ENCODE assay signal across 24 cellular contexts in the genomic region with DNA sequence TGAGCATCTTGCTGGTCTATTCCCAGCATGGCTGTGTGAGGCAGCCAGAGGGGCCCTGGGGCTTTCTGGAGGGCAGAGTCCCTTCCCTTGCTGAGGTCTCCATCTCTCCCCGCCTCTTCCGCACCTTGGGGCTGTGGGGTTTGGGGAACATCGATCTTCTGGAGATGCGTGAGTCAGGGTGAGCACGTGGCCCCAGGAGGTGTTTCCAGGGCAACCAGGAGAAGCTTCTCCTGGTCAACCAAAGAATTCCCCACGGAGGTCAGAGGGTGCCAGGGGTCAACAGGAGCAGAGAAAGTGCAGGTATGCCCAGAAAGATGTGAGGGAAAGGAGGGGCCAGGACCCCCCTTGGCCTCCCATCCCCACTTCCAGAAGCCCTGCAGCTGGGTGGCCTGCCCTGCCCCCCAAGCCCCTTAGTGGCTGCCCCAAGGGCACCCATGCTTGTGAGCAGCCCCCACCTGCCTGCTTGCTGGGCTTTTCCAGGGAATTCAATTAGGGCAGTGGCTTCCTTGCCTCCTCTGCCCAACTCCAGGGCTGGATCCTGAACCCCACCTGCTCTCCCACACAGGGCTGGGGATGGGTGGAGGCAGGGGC. TPM values are rescaled to one million over a fixed set of nuclear protein-coding genes. Genes with fewer than 3 reads are reported as not detected.
DNase-seq lines count a peak whose midpoint lies in the region; ATAC-seq and TF ChIP-seq lines count a peak whose summit lies in the region.
"Had no signal": no experiment of that assay in that cellular context is flagged by ENCODE, and none has a peak within 500 bp of the region (broad histone marks: within the 10 kb centered on the region; RNA-seq: fewer than 3 reads in every experiment).

No MANE protein-coding gene starts in this region.

- H3K4me3 ChIP-seq in mucosa of descending colon (no peak overlapping the region), stomach (no peak overlapping the region)
- H3K4me3 ChIP-seq: adrenal gland, upper lobe of right lung had no signal

- peaks cover 18% of the 10 kb centered on the region for H3K4me1 ChIP-seq in mucosa of descending colon (ENCODE audit: low read depth)
- peaks cover 14 to 26% (median 17%) of the 10 kb centered on the region in 4 donors for H3K4me1 ChIP-seq in stomach
- H3K4me1 ChIP-seq: adrenal gland, upper lobe of right lung had no signal

- TF ChIP-seq POLR2A in stomach (IDR thresholded peaks at IDR 0.05), result no peak

- no peak overlapping the region for H3K27ac ChIP-seq in stomach
- H3K27ac ChIP-seq: adrenal gland, brain microvascular endothelial cell, RWPE1, upper lobe of right lung had no signal

- intact Hi-C loops in mucosa of descending colon (cut with DNase I, micrococcal nuclease) (no loop called here), stomach (cut with DNase I; ENCODE audit: low total_unique reads) (no loop called here)

- no peaks in the 10 kb centered on the region for H3K27me3 Mint-ChIP-seq in activated naive CD4-positive, alpha-beta T cell treated with anti-CD3 and anti-CD28 coated beads, Interleukin-2, amount 10 ng/mL, durations not matched to agents 7 days and 5 days
- H3K27me3 Mint-ChIP-seq in chondrocyte (ENCODE audit: low read depth), result no peaks in the 10 kb centered on the region

- no peaks in the 10 kb centered on the region for H3K36me3 Mint-ChIP-seq in activated naive CD4-positive, alpha-beta T cell treated with anti-CD3 and anti-CD28 coated beads, Interleukin-2, amount 10 ng/mL, durations not matched to agents 7 days and 5 days
- H3K36me3 Mint-ChIP-seq in chondrocyte (ENCODE audit: low read depth), result no peaks in the 10 kb centered on the region

- no peak overlapping the region for H3K4me3 Mint-ChIP-seq in activated naive CD4-positive, alpha-beta T cell treated with anti-CD3 and anti-CD28 coated beads, Interleukin-2, amount 10 ng/mL, durations not matched to agents 7 days and 5 days
- no peak overlapping the region for H3K4me3 Mint-ChIP-seq in chondrocyte (ENCODE audit: unreplicated experiment)

- no peak for TF ChIP-seq EP300 in stomach (IDR thresholded peaks at IDR 0.05)

- no peaks in the 10 kb centered on the region for H3K9me3 Mint-ChIP-seq in activated naive CD4-positive, alpha-beta T cell treated with anti-CD3 and anti-CD28 coated beads, Interleukin-2, amount 10 ng/mL, durations not matched to agents 7 days and 5 days
- no peaks in the 10 kb centered on the region for H3K9me3 Mint-ChIP-seq in chondrocyte (ENCODE audit: low read depth)
- H3K9me3 Mint-ChIP-seq: activated T-helper 2 cell treated with anti-CD3 and anti-CD28 coated beads, Interferon-gamma antibody, Interleukin-2, Interleukin-4, amounts not matched to agents 10 μg/mL and 5 μg/mL and 100 μg/mL, durations not matched to agents 14 hours and 24 hours and 36 hours had no signal

- TF ChIP-seq CTCF in chondrocyte (IDR thresholded peaks at IDR 0.05) (no peak), mucosa of descending colon (IDR thresholded peaks at IDR 0.05) (no peak), stomach (IDR thresholded peaks at IDR 0.05) (no peak)

- ATAC-seq in mucosa of descending colon, result no peak
- ATAC-seq: upper lobe of right lung had no signal

- CTCF ChIA-PET in activated naive CD4-positive, alpha-beta T cell treated with anti-CD3 and anti-CD28 coated beads, Interleukin-2, amount 10 ng/mL, durations not matched to agents 7 days and 5 days (lab: Charles Lee), result no interaction called here

- no peaks in the 10 kb centered on the region for H3K4me1 Mint-ChIP-seq in activated naive CD4-positive, alpha-beta T cell treated with anti-CD3 and anti-CD28 coated beads, Interleukin-2, amount 10 ng/mL, durations not matched to agents 7 days and 5 days
- H3K4me1 Mint-ChIP-seq in chondrocyte (ENCODE audit: low read depth), result no peaks in the 10 kb centered on the region

- WGBS in stomach, 5 donors, result 69 to 86% (median 73%) methylated on average over 6 of the region's 6 CpGs

- no peak overlapping the region for H3K27ac Mint-ChIP-seq in activated naive CD4-positive, alpha-beta T cell treated with anti-CD3 and anti-CD28 coated beads, Interleukin-2, amount 10 ng/mL, durations not matched to agents 7 days and 5 days
- no peak overlapping the region for H3K27ac Mint-ChIP-seq in chondrocyte (ENCODE audit: unreplicated experiment)
- H3K27ac Mint-ChIP-seq: activated T-helper 2 cell treated with anti-CD3 and anti-CD28 coated beads, Interferon-gamma antibody, Interleukin-2, Interleukin-4, amounts not matched to agents 10 μg/mL and 5 μg/mL and 100 μg/mL, durations not matched to agents 14 hours and 24 hours and 36 hours had no signal

- H3K36me3 ChIP-seq in mucosa of descending colon (ENCODE audit: low read depth) (no peaks in the 10 kb centered on the region), stomach (no peaks in the 10 kb centered on the region)
- H3K36me3 ChIP-seq: adrenal gland, brain microvascular endothelial cell, upper lobe of right lung had no signal

- DNase-seq in activated naive CD4-positive, alpha-beta T cell treated with anti-CD3 and anti-CD28 coated beads, Interleukin-2, amount 10 ng/mL, durations not matched to agents 7 days and 5 days, result peak; percentile 5
- no peak for DNase-seq in activated naive CD4-positive, alpha-beta T cell treated with anti-CD3 and anti-CD28 coated beads, Interleukin-2, amount 50 U/mL, for 16 hours
- DNase-seq in chondrocyte (ENCODE audit: low spot score), result peak; percentile 66
- DNase-seq in mucosa of descending colon, result peak; percentile 0 to 42 (median 16)
- DNase-seq in stomach, result peak; percentile 16
- no peak for DNase-seq in DMS53 (lab: John Stamatoyannopoulos, UW)
- DNase-seq in NCI-H345 (lab: John Stamatoyannopoulos, UW), result no peak
- no peak for DNase-seq in HK-2 (ENCODE audit: unreplicated experiment)
- DNase-seq: ACHN; activated CD4-positive, CD25-positive, alpha-beta regulatory T cell; brain microvascular endothelial cell; C1 segment of cervical spinal cord; dermis blood vessel endothelial cell; NCI-H1092 treated with DMSO at 0.1 percent for 48 hours; NCI-H1930; NCI-H2227 treated with DMSO at 0.1 percent for 48 hours; NCI-H774; stimulated activated CD4-positive, alpha-beta T cell treated with anti-CD3 and anti-CD28 coated beads, Interleukin-12 subunit alpha, Interleukin-12 subunit beta, amount 100 ng/mL, for 4 hours; stimulated activated CD4-positive, alpha-beta T cell treated with anti-CD3 and anti-CD28 coated beads, Interleukin-4, amount 100 ng/mL, for 4 hours had no signal

- H3K9me3 ChIP-seq in mucosa of descending colon (no peaks in the 10 kb centered on the region), stomach (no peaks in the 10 kb centered on the region)
- H3K9me3 ChIP-seq: adrenal gland, upper lobe of right lung had no signal

- H3K27me3 ChIP-seq in stomach, result no peaks in the 10 kb centered on the region
- H3K27me3 ChIP-seq: adrenal gland, brain microvascular endothelial cell, upper lobe of right lung had no signal

RNA-seq across cellular contexts. Expression of a gene that starts 2.8 kb away (rescaled TPM):
- total RNA-seq in chondrocyte (1.5 to 1.7 TPM (median 1.7 TPM) in 3 replicates), mucosa of descending colon (10 to 100 TPM; 24.4 to 44.0 (median 35.8) TPM), stomach (100 to 1,000 TPM in 1 of 5 donors, 10 to 100 TPM in 4; 18.4 to 370 (median 62.2) TPM)
- polyA plus RNA-seq in stomach, result 10 to 100 TPM in 2 of 3 donors, 1 to 10 TPM in 1; 6.0 to 22.3 (median 14.5) TPM

RNA-seq across cellular contexts. Expression of a gene that starts 25.7 kb away (rescaled TPM):
- total RNA-seq in chondrocyte, result 3.1 to 6.0 TPM (median 5.9 TPM) in 3 replicates
- 10 to 100 TPM in 1 of 3 donors, 1 to 10 TPM in 2; 3.0 to 12.5 (median 4.1) TPM for total RNA-seq in mucosa of descending colon
- total RNA-seq in stomach, result 1 to 10 TPM in 3 of 5 donors, not detected in 2; 1.3 to 2.4 (median 1.6) TPM
- polyA plus RNA-seq in stomach, result 1 to 10 TPM; 3.1 to 4.4 (median 3.9) TPM
- total RNA-seq: activated CD8-positive, alpha-beta memory T cell treated with anti-CD3 and anti-CD28 coated beads for 36 hours had no signal

Comparison
In these comparisons a context has a peak if more than half of its experiments do, and no peak if none do; other contexts are left out.
1. DNase-seq: peak in activated naive CD4-positive, alpha-beta T cell treated with anti-CD3 and anti-CD28 coated beads, Interleukin-2, amount 10 ng/mL, durations not matched to agents 7 days and 5 days (single experiment), chondrocyte (single experiment), mucosa of descending colon (3 of 3) and stomach (single experiment); none in activated naive CD4-positive, alpha-beta T cell treated with anti-CD3 and anti-CD28 coated beads, Interleukin-2, amount 50 U/mL, for 16 hours (single experiment), DMS53 (single experiment), NCI-H345 (single experiment) and HK-2 (single experiment).